1 cellular context compared by ENCODE assay signal in the genomic region with DNA sequence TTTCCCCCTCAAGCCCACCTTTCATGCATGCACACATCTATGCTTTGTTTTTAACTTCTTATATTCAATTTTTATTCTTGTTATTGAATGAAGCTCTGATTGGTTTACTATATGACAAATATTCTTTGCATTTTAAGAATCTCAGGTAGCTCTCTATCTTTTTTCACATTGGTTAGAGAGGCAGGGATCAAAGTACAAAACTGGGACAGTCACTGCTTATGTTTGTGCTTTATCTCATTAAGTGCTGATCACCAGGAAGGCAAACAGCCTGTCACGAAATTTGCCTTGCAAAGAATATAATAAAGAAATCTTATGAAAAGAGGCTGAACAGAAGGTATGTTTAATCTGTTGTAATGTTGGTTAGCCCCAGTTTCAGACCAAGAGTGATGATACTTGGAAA.
TF ChIP-seq lines count a peak whose summit lies in the region.

No MANE protein-coding gene starts in this region.

TF ChIP-seq in HepG2, 621 proteins besides CTCF, POLR2A, EP300 and RAD21 (continued from another document and continues in another):
- TF ChIP-seq, protein P1, sequence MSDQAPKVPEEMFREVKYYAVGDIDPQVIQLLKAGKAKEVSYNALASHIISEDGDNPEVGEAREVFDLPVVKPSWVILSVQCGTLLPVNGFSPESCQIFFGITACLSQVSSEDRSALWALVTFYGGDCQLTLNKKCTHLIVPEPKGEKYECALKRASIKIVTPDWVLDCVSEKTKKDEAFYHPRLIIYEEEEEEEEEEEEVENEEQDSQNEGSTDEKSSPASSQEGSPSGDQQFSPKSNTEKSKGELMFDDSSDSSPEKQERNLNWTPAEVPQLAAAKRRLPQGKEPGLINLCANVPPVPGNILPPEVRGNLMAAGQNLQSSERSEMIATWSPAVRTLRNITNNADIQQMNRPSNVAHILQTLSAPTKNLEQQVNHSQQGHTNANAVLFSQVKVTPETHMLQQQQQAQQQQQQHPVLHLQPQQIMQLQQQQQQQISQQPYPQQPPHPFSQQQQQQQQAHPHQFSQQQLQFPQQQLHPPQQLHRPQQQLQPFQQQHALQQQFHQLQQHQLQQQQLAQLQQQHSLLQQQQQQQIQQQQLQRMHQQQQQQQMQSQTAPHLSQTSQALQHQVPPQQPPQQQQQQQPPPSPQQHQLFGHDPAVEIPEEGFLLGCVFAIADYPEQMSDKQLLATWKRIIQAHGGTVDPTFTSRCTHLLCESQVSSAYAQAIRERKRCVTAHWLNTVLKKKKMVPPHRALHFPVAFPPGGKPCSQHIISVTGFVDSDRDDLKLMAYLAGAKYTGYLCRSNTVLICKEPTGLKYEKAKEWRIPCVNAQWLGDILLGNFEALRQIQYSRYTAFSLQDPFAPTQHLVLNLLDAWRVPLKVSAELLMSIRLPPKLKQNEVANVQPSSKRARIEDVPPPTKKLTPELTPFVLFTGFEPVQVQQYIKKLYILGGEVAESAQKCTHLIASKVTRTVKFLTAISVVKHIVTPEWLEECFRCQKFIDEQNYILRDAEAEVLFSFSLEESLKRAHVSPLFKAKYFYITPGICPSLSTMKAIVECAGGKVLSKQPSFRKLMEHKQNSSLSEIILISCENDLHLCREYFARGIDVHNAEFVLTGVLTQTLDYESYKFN (CRISPR knock-in tag; conservative IDR thresholded peaks at IDR 0.05): peak; percentile 53; the same call in 1 of the 2 replicates
- TF ChIP-seq ZNF20 (CRISPR knock-in tag; IDR thresholded peaks at IDR 0.05): no peak
- no peak for TF ChIP-seq ZNF260 (CRISPR knock-in tag; IDR thresholded peaks at IDR 0.05; ENCODE audit: borderline replicate concordance, low read depth)
- no peak for TF ChIP-seq ZNF878 (CRISPR knock-in tag; IDR thresholded peaks at IDR 0.05)
- peak; percentile 53; the same call in 1 of the 2 replicates for TF ChIP-seq ZNF644 (CRISPR knock-in tag; IDR thresholded peaks at IDR 0.05; ENCODE audit: low read depth)
- TF ChIP-seq SOX13 (IDR thresholded peaks at IDR 0.05): no peak
- TF ChIP-seq SOX13 (CRISPR knock-in tag; conservative IDR thresholded peaks at IDR 0.05 in 1 of 2, IDR thresholded peaks at IDR 0.05 in 1 of 2): peak in 1 of 2 experiments; percentile 45; a peak in 1 of 4 replicates
- TF ChIP-seq MIXL1 (CRISPR knock-in tag; IDR thresholded peaks at IDR 0.05): peak; percentile 89
- no peak for TF ChIP-seq ZNF101 (CRISPR knock-in tag; IDR thresholded peaks at IDR 0.05; ENCODE audit: borderline replicate concordance, low read depth)
- no peak for TF ChIP-seq AGO1 (IDR thresholded peaks at IDR 0.05; ENCODE audit: low read depth, low read length, poor library complexity, severe bottlenecking)
- no peak for TF ChIP-seq EED (CRISPR knock-in tag; IDR thresholded peaks at IDR 0.05)
- TF ChIP-seq, protein P2, sequence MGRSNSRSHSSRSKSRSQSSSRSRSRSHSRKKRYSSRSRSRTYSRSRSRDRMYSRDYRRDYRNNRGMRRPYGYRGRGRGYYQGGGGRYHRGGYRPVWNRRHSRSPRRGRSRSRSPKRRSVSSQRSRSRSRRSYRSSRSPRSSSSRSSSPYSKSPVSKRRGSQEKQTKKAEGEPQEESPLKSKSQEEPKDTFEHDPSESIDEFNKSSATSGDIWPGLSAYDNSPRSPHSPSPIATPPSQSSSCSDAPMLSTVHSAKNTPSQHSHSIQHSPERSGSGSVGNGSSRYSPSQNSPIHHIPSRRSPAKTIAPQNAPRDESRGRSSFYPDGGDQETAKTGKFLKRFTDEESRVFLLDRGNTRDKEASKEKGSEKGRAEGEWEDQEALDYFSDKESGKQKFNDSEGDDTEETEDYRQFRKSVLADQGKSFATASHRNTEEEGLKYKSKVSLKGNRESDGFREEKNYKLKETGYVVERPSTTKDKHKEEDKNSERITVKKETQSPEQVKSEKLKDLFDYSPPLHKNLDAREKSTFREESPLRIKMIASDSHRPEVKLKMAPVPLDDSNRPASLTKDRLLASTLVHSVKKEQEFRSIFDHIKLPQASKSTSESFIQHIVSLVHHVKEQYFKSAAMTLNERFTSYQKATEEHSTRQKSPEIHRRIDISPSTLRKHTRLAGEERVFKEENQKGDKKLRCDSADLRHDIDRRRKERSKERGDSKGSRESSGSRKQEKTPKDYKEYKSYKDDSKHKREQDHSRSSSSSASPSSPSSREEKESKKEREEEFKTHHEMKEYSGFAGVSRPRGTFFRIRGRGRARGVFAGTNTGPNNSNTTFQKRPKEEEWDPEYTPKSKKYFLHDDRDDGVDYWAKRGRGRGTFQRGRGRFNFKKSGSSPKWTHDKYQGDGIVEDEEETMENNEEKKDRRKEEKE (IDR thresholded peaks at IDR 0.05): no peak
- TF ChIP-seq, protein P3, sequence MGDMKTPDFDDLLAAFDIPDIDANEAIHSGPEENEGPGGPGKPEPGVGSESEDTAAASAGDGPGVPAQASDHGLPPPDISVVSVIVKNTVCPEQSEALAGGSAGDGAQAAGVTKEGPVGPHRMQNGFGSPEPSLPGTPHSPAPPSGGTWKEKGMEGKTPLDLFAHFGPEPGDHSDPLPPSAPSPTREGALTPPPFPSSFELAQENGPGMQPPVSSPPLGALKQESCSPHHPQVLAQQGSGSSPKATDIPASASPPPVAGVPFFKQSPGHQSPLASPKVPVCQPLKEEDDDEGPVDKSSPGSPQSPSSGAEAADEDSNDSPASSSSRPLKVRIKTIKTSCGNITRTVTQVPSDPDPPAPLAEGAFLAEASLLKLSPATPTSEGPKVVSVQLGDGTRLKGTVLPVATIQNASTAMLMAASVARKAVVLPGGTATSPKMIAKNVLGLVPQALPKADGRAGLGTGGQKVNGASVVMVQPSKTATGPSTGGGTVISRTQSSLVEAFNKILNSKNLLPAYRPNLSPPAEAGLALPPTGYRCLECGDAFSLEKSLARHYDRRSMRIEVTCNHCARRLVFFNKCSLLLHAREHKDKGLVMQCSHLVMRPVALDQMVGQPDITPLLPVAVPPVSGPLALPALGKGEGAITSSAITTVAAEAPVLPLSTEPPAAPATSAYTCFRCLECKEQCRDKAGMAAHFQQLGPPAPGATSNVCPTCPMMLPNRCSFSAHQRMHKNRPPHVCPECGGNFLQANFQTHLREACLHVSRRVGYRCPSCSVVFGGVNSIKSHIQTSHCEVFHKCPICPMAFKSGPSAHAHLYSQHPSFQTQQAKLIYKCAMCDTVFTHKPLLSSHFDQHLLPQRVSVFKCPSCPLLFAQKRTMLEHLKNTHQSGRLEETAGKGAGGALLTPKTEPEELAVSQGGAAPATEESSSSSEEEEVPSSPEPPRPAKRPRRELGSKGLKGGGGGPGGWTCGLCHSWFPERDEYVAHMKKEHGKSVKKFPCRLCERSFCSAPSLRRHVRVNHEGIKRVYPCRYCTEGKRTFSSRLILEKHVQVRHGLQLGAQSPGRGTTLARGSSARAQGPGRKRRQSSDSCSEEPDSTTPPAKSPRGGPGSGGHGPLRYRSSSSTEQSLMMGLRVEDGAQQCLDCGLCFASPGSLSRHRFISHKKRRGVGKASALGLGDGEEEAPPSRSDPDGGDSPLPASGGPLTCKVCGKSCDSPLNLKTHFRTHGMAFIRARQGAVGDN (CRISPR knock-in tag; IDR thresholded peaks at IDR 0.05): no peak
- TF ChIP-seq, protein P4, sequence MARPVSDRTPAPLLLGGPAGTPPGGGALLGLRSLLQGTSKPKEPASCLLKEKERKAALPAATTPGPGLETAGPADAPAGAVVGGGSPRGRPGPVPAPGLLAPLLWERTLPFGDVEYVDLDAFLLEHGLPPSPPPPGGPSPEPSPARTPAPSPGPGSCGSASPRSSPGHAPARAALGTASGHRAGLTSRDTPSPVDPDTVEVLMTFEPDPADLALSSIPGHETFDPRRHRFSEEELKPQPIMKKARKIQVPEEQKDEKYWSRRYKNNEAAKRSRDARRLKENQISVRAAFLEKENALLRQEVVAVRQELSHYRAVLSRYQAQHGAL (CRISPR knock-in tag; IDR thresholded peaks at IDR 0.05; ENCODE audit: not compliant biosample characterization): no peak
- no peak for TF ChIP-seq KDM5B (CRISPR knock-in tag; IDR thresholded peaks at IDR 0.05; ENCODE audit: borderline replicate concordance)
- TF ChIP-seq GATAD2A (CRISPR knock-in tag; IDR thresholded peaks at IDR 0.05): peak; percentile 57
- no peak for TF ChIP-seq HIVEP1 (CRISPR knock-in tag; IDR thresholded peaks at IDR 0.05)
- 0 out of 2 replicates have a peak, but pooled peaks have one; percentile 10 for TF ChIP-seq NCOA2 (CRISPR knock-in tag; IDR thresholded peaks at IDR 0.05)
- 0 out of 2 replicates have a peak, but pooled peaks have one; percentile 66 for TF ChIP-seq MIER2 (CRISPR knock-in tag; IDR thresholded peaks at IDR 0.05)
- peak; percentile 61; the same call in 1 of the 2 replicates for TF ChIP-seq GTF3A (CRISPR knock-in tag; conservative IDR thresholded peaks at IDR 0.05)
- TF ChIP-seq ZFP36L1 (CRISPR knock-in tag; IDR thresholded peaks at IDR 0.05): 0 out of 2 replicates have a peak, but pooled peaks have one; percentile 46
- TF ChIP-seq, protein P5, sequence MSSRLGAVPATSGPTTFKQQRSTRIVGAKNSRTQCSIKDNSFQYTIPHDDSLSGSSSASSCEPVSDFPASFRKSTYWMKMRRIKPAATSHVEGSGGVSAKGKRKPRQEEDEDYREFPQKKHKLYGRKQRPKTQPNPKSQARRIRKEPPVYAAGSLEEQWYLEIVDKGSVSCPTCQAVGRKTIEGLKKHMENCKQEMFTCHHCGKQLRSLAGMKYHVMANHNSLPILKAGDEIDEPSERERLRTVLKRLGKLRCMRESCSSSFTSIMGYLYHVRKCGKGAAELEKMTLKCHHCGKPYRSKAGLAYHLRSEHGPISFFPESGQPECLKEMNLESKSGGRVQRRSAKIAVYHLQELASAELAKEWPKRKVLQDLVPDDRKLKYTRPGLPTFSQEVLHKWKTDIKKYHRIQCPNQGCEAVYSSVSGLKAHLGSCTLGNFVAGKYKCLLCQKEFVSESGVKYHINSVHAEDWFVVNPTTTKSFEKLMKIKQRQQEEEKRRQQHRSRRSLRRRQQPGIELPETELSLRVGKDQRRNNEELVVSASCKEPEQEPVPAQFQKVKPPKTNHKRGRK (CRISPR knock-in tag; IDR thresholded peaks at IDR 0.05): no peak
- TF ChIP-seq FOXA3 (CRISPR knock-in tag; IDR thresholded peaks at IDR 0.05): peak; percentile 48; the same call in 1 of the 2 replicates
- no peak for TF ChIP-seq SALL1 (CRISPR knock-in tag; IDR thresholded peaks at IDR 0.05)
- TF ChIP-seq, protein P6, sequence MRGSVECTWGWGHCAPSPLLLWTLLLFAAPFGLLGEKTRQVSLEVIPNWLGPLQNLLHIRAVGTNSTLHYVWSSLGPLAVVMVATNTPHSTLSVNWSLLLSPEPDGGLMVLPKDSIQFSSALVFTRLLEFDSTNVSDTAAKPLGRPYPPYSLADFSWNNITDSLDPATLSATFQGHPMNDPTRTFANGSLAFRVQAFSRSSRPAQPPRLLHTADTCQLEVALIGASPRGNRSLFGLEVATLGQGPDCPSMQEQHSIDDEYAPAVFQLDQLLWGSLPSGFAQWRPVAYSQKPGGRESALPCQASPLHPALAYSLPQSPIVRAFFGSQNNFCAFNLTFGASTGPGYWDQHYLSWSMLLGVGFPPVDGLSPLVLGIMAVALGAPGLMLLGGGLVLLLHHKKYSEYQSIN (CRISPR knock-in tag; IDR thresholded peaks at IDR 0.05; ENCODE audit: borderline replicate concordance): no peak
- TF ChIP-seq CENPT (CRISPR knock-in tag; IDR thresholded peaks at IDR 0.05; ENCODE audit: low read depth): no peak
- TF ChIP-seq, protein P7, sequence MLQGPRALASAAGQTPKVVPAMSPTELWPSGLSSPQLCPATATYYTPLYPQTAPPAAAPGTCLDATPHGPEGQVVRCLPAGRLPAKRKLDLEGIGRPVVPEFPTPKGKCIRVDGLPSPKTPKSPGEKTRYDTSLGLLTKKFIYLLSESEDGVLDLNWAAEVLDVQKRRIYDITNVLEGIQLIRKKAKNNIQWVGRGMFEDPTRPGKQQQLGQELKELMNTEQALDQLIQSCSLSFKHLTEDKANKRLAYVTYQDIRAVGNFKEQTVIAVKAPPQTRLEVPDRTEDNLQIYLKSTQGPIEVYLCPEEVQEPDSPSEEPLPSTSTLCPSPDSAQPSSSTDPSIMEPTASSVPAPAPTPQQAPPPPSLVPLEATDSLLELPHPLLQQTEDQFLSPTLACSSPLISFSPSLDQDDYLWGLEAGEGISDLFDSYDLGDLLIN (CRISPR knock-in tag; IDR thresholded peaks at IDR 0.05; ENCODE audit: borderline replicate concordance): no peak
- TF ChIP-seq, protein P8, sequence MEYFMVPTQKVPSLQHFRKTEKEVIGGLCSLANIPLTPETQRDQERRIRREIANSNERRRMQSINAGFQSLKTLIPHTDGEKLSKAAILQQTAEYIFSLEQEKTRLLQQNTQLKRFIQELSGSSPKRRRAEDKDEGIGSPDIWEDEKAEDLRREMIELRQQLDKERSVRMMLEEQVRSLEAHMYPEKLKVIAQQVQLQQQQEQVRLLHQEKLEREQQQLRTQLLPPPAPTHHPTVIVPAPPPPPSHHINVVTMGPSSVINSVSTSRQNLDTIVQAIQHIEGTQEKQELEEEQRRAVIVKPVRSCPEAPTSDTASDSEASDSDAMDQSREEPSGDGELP (IDR thresholded peaks at IDR 0.05; ENCODE audit: borderline replicate concordance, low read depth): 0 out of 2 replicates have a peak, but pooled peaks have one; percentile 21
- no peak for TF ChIP-seq ZBTB20 (CRISPR knock-in tag; IDR thresholded peaks at IDR 0.05; ENCODE audit: borderline replicate concordance, low read depth)
- TF ChIP-seq GFI1 (CRISPR knock-in tag; IDR thresholded peaks at IDR 0.05; ENCODE audit: borderline replicate concordance): no peak
- no peak for TF ChIP-seq ASH2L (IDR thresholded peaks at IDR 0.05; ENCODE audit: insufficient read length, low read depth, low read length)
- no peak for TF ChIP-seq FLYWCH1 (CRISPR knock-in tag; IDR thresholded peaks at IDR 0.05)
- TF ChIP-seq ZNF83 (CRISPR knock-in tag; IDR thresholded peaks at IDR 0.05; ENCODE audit: borderline replicate concordance): no peak
- TF ChIP-seq DR1 (CRISPR knock-in tag; IDR thresholded peaks at IDR 0.05): no peak
- TF ChIP-seq HNRNPUL1 (IDR thresholded peaks at IDR 0.05; ENCODE audit: low read depth, low read length): no peak
- TF ChIP-seq ZNF614 (CRISPR knock-in tag; IDR thresholded peaks at IDR 0.05; ENCODE audit: borderline replicate concordance): peak; percentile 100
- TF ChIP-seq, protein P9, sequence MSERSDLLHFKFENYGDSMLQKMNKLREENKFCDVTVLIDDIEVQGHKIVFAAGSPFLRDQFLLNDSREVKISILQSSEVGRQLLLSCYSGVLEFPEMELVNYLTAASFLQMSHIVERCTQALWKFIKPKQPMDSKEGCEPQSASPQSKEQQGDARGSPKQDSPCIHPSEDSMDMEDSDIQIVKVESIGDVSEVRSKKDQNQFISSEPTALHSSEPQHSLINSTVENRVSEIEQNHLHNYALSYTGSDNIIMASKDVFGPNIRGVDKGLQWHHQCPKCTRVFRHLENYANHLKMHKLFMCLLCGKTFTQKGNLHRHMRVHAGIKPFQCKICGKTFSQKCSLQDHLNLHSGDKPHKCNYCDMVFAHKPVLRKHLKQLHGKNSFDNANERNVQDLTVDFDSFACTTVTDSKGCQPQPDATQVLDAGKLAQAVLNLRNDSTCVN (CRISPR knock-in tag; IDR thresholded peaks at IDR 0.05; ENCODE audit: borderline replicate concordance): no peak
- no peak for TF ChIP-seq ZNF232 (CRISPR knock-in tag; IDR thresholded peaks at IDR 0.05; ENCODE audit: borderline replicate concordance)
- no peak for TF ChIP-seq JUND (CRISPR knock-in tag; IDR thresholded peaks at IDR 0.05)
- TF ChIP-seq JUNB (CRISPR knock-in tag; IDR thresholded peaks at IDR 0.05; ENCODE audit: borderline replicate concordance): no peak
- TF ChIP-seq SNRNP70 (IDR thresholded peaks at IDR 0.05; ENCODE audit: low read depth, low read length): no peak
- no peak for TF ChIP-seq LCORL (IDR thresholded peaks at IDR 0.05)
- no peak for TF ChIP-seq LCORL (CRISPR knock-in tag; IDR thresholded peaks at IDR 0.05)
- TF ChIP-seq RFXAP (CRISPR knock-in tag; IDR thresholded peaks at IDR 0.05; ENCODE audit: borderline replicate concordance): no peak
- TF ChIP-seq ZNF331 (CRISPR knock-in tag; IDR thresholded peaks at IDR 0.05): peak; percentile 38; the same call in 1 of the 2 replicates
